20 cellular contexts compared by ENCODE assay signal in genomic region chr11:73243093-73243485, GRCh38. TPM values are rescaled to one million over a fixed set of nuclear protein-coding genes. Genes with fewer than 3 reads are reported as not detected.
DNase-seq lines count a peak whose midpoint lies in the region; ATAC-seq, FAIRE-seq and TF ChIP-seq lines count a peak whose summit lies in the region.
"Had no signal": no experiment of that assay in that cellular context is flagged by ENCODE, and none has a peak within 500 bp of the region (broad histone marks: within the 10 kb centered on the region; RNA-seq: fewer than 3 reads in every experiment).

No MANE protein-coding gene starts in this region.

- no peaks in the 10 kb centered on the region for H3K36me3 Mint-ChIP-seq in natural killer cell treated with Interleukin-12 subunit alpha and Interleukin-12 subunit beta and Interleukin-15 and Interleukin-18, amount 100 ng/mL, for 72 hours
- H3K36me3 Mint-ChIP-seq in natural killer cell (no peaks in the 10 kb centered on the region), astrocyte (ENCODE audit: low read depth, unreplicated experiment) (no peaks in the 10 kb centered on the region)

- whole genome bisulfite sequencing in mesodermal cell (ENCODE audit: insufficient coverage in 2 of 2), 2 experiments: 88 to 92% methylated on average over 5 to 7 of the region's 8 CpGs

- peaks cover 0 to 5% of the 10 kb centered on the region in 2 donors for H3K27me3 Mint-ChIP-seq in natural killer cell treated with Interleukin-12 subunit alpha and Interleukin-12 subunit beta and Interleukin-15 and Interleukin-18, amount 100 ng/mL, for 72 hours
- H3K27me3 Mint-ChIP-seq in natural killer cell (ENCODE audit: low read depth in 2 of 2): peaks cover 0 to 3% of the 10 kb centered on the region in 2 donors
- H3K27me3 Mint-ChIP-seq in astrocyte (ENCODE audit: low read depth, unreplicated experiment): peaks cover 33% of the 10 kb centered on the region

- no peak overlapping the region for H3K4me3 ChIP-seq in astrocyte (ENCODE audit: insufficient read depth, low read depth, low read length)
- H3K4me3 ChIP-seq in mesodermal cell (ENCODE audit: extremely low read depth, insufficient read depth, low read length, poor library complexity, severe bottlenecking): no peak overlapping the region
- H3K4me3 ChIP-seq in BE2C (ENCODE audit: low read depth, low read length): no peak overlapping the region
- H3K4me3 ChIP-seq: colonic mucosa had no signal

- peak overlapping the region; percentile 81 for H3K4me2 ChIP-seq in astrocyte (ENCODE audit: low read length)

- H3K27ac ChIP-seq in astrocyte (ENCODE audit: low read depth, low read length): no peak overlapping the region
- H3K27ac ChIP-seq in mesodermal cell (ENCODE audit: low read depth, low read length, severe bottlenecking): peak overlapping the region; percentile 29
- H3K27ac ChIP-seq: brain microvascular endothelial cell, C4-2B, colonic mucosa had no signal

- ATAC-seq in natural killer cell treated with Interleukin-12 subunit alpha and Interleukin-12 subunit beta and Interleukin-15 and Interleukin-18, amount 100 ng/mL, for 72 hours: no peak
- ATAC-seq in natural killer cell: no peak
- no peak for ATAC-seq in HG03097 (IDR thresholded peaks at IDR 0.05; ENCODE audit: low FRiP score, unreplicated experiment)

- H3K4me3 Mint-ChIP-seq in natural killer cell treated with Interleukin-12 subunit alpha and Interleukin-12 subunit beta and Interleukin-15 and Interleukin-18, amount 100 ng/mL, for 72 hours: no peak overlapping the region
- H3K4me3 Mint-ChIP-seq in natural killer cell: no peak overlapping the region
- no peak overlapping the region for H3K4me3 Mint-ChIP-seq in astrocyte (ENCODE audit: unreplicated experiment)
- H3K4me3 Mint-ChIP-seq: activated CD4-positive, alpha-beta T cell treated with anti-CD3 and anti-CD28 coated beads, Interleukin-2, amount 10 ng/mL, durations not matched to agents 24 days and 14 days; T-helper 17 cell had no signal

- H3K4me1 ChIP-seq in astrocyte (ENCODE audit: insufficient read depth, low read length): peaks cover 3% of the 10 kb centered on the region
- peaks cover 9% of the 10 kb centered on the region for H3K4me1 ChIP-seq in mesodermal cell (ENCODE audit: control insufficient read depth, insufficient read depth, low read length, poor library complexity, severe bottlenecking)
- peaks cover 31% of the 10 kb centered on the region for H3K4me1 ChIP-seq in BE2C
- H3K4me1 ChIP-seq: colonic mucosa had no signal

- intact Hi-C loops in natural killer cell (cut with micrococcal nuclease): loop anchor here (2.0 kb wide), 1 partner anchor 58 kb away; no protein-coding TSS in a partner anchor

- peak overlapping the region; percentile 69 for H3K9ac ChIP-seq in astrocyte (ENCODE audit: low read length)

- peak; percentile 32 for DNase-seq in natural killer cell treated with Interleukin-12 subunit alpha and Interleukin-12 subunit beta and Interleukin-15 and Interleukin-18, amount 100 ng/mL, for 72 hours (ENCODE audit: low spot score)
- DNase-seq in natural killer cell: no peak
- DNase-seq in astrocyte (ENCODE audit: low read depth): no peak
- no peak for DNase-seq in BE2C
- no peak for DNase-seq in HuH-7.5 (ENCODE audit: low spot score)
- DNase-seq in NCI-H510A (lab: John Stamatoyannopoulos, UW): no peak

- no peaks in the 10 kb centered on the region for H3K9me3 Mint-ChIP-seq in natural killer cell treated with Interleukin-12 subunit alpha and Interleukin-12 subunit beta and Interleukin-15 and Interleukin-18, amount 100 ng/mL, for 72 hours
- H3K9me3 Mint-ChIP-seq in natural killer cell (no peaks in the 10 kb centered on the region), astrocyte (ENCODE audit: unreplicated experiment) (no peaks in the 10 kb centered on the region)
- H3K9me3 Mint-ChIP-seq: activated CD4-positive, alpha-beta T cell treated with anti-CD3 and anti-CD28 coated beads, Interleukin-2, amount 10 ng/mL, durations not matched to agents 24 days and 14 days; activated T-helper 2 cell treated with anti-CD3 and anti-CD28 coated beads, Interferon-gamma antibody, Interleukin-2, Interleukin-4, amounts not matched to agents 10 μg/mL and 5 μg/mL and 100 μg/mL, durations not matched to agents 14 hours and 24 hours and 36 hours had no signal

- H3K79me2 ChIP-seq in astrocyte (ENCODE audit: insufficient read depth, low read length): no peaks in the 10 kb centered on the region

- no peak overlapping the region for H3K27ac Mint-ChIP-seq in natural killer cell treated with Interleukin-12 subunit alpha and Interleukin-12 subunit beta and Interleukin-15 and Interleukin-18, amount 100 ng/mL, for 72 hours
- H3K27ac Mint-ChIP-seq in natural killer cell (no peak overlapping the region), astrocyte (ENCODE audit: unreplicated experiment) (no peak overlapping the region)
- H3K27ac Mint-ChIP-seq: activated CD4-positive, alpha-beta T cell treated with anti-CD3 and anti-CD28 coated beads, Interleukin-2, amount 10 ng/mL, durations not matched to agents 24 days and 14 days; activated T-helper 2 cell treated with anti-CD3 and anti-CD28 coated beads, Interferon-gamma antibody, Interleukin-2, Interleukin-4, amounts not matched to agents 10 μg/mL and 5 μg/mL and 100 μg/mL, durations not matched to agents 14 hours and 24 hours and 36 hours; T-helper 17 cell had no signal

- no peak for FAIRE-seq in astrocyte (lab: Jason Lieb, UNC)
- FAIRE-seq: endometrium, G401.6 had no signal

- H3K4me1 Mint-ChIP-seq in natural killer cell treated with Interleukin-12 subunit alpha and Interleukin-12 subunit beta and Interleukin-15 and Interleukin-18, amount 100 ng/mL, for 72 hours (ENCODE audit: low read depth in 2 of 2): peaks cover 0 to 3% of the 10 kb centered on the region in 2 donors
- H3K4me1 Mint-ChIP-seq in natural killer cell (peaks cover 0 to 6% of the 10 kb centered on the region in 2 donors), astrocyte (ENCODE audit: low read depth, unreplicated experiment) (peaks cover 1% of the 10 kb centered on the region)

- H3K27me3 ChIP-seq in astrocyte (ENCODE audit: insufficient read depth, low read length) (peaks cover 3% of the 10 kb centered on the region), BE2C (no peaks in the 10 kb centered on the region)
- H3K27me3 ChIP-seq: brain microvascular endothelial cell, colonic mucosa, neutrophil, SJCRH30 had no signal

- TF ChIP-seq CTCF in natural killer cell (IDR thresholded peaks at IDR 0.05) (no peak), astrocyte (IDR thresholded peaks at IDR 0.05; ENCODE audit: insufficient read depth, low read depth, low read length) (no peak), BE2C (IDR thresholded peaks at IDR 0.05; ENCODE audit: low read depth, low read length) (no peak)

- no peaks in the 10 kb centered on the region for H3K36me3 ChIP-seq in astrocyte (ENCODE audit: insufficient read depth, low read length)
- no peaks in the 10 kb centered on the region for H3K36me3 ChIP-seq in mesodermal cell (ENCODE audit: control insufficient read depth, insufficient read depth, low read length)
- H3K36me3 ChIP-seq in BE2C: no peaks in the 10 kb centered on the region
- H3K36me3 ChIP-seq: brain microvascular endothelial cell, colonic mucosa, SJCRH30 had no signal

- H4K20me1 ChIP-seq in astrocyte (ENCODE audit: insufficient read depth, low read length): no peaks in the 10 kb centered on the region

- peak overlapping the region; percentile 89 for H2AFZ ChIP-seq in astrocyte (ENCODE audit: low read depth, low read length)

- H3K9me3 ChIP-seq in astrocyte (ENCODE audit: insufficient read depth, low read depth, low read length): no peaks in the 10 kb centered on the region
- no peaks in the 10 kb centered on the region for H3K9me3 ChIP-seq in mesodermal cell (ENCODE audit: control insufficient read depth, low read length)
- H3K9me3 ChIP-seq in BE2C: no peaks in the 10 kb centered on the region
- H3K9me3 ChIP-seq: colonic mucosa, neutrophil, SJCRH30 had no signal

RNA-seq across cellular contexts. Expression of gene P2RY2, which starts 25.0 kb away (rescaled TPM):
- under 1 TPM in 1 of 2 donors, not detected in 1; 0.20 TPM for total RNA-seq in natural killer cell treated with Interleukin-12 subunit alpha and Interleukin-12 subunit beta and Interleukin-15 and Interleukin-18, amount 100 ng/mL, for 72 hours
- 1 to 10 TPM in 1 of 3 donors, under 1 TPM in 2; 0.27 to 1.0 (median 0.90) TPM for total RNA-seq in natural killer cell
- 0.12 and 0.30 TPM in 2 replicates for total RNA-seq in astrocyte
- 0.11 TPM for polyA plus RNA-seq in mesodermal cell (2013, experiment 1 of 2)
- polyA plus RNA-seq in mesodermal cell (2013, experiment 2 of 2): 0.20 TPM
- polyA plus RNA-seq in BE2C (2012; ENCODE audit: insufficient read depth, insufficient read length, low read depth): 0.28 TPM
- total RNA-seq: activated CD4-positive, alpha-beta T cell treated with anti-CD3 and anti-CD28 coated beads, Interleukin-2, amount 10 ng/mL, durations not matched to agents 24 days and 14 days; activated T-helper 2 cell treated with anti-CD3 and anti-CD28 coated beads, Interferon-gamma antibody, Interleukin-2, Interleukin-4, amounts not matched to agents 10 μg/mL and 5 μg/mL and 100 μg/mL, durations not matched to agents 14 hours and 24 hours and 36 hours; LHCN-M2; SJCRH30; temporal lobe had no signal

RNA-seq across cellular contexts. Expression of gene P2RY6, which starts 29.0 kb away (rescaled TPM):
- total RNA-seq in natural killer cell treated with Interleukin-12 subunit alpha and Interleukin-12 subunit beta and Interleukin-15 and Interleukin-18, amount 100 ng/mL, for 72 hours: not detected
- total RNA-seq in natural killer cell (under 1 TPM in 2 of 3 donors, not detected in 1; 0.24 to 0.40 TPM), astrocyte (0.14 and 0.75 TPM in 2 replicates)
- polyA plus RNA-seq in mesodermal cell (2013, experiment 1 of 2): 2.8 TPM
- 3.0 TPM for polyA plus RNA-seq in mesodermal cell (2013, experiment 2 of 2)
- 6.5 TPM for polyA plus RNA-seq in BE2C (2012; ENCODE audit: insufficient read depth, insufficient read length, low read depth)
- total RNA-seq: activated CD4-positive, alpha-beta T cell treated with anti-CD3 and anti-CD28 coated beads, Interleukin-2, amount 10 ng/mL, durations not matched to agents 24 days and 14 days; activated T-helper 2 cell treated with anti-CD3 and anti-CD28 coated beads, Interferon-gamma antibody, Interleukin-2, Interleukin-4, amounts not matched to agents 10 μg/mL and 5 μg/mL and 100 μg/mL, durations not matched to agents 14 hours and 24 hours and 36 hours; SJCRH30; T-helper 17 cell had no signal
